Comparison of ENCODE assay signal across 8 cellular contexts in the genomic region with DNA sequence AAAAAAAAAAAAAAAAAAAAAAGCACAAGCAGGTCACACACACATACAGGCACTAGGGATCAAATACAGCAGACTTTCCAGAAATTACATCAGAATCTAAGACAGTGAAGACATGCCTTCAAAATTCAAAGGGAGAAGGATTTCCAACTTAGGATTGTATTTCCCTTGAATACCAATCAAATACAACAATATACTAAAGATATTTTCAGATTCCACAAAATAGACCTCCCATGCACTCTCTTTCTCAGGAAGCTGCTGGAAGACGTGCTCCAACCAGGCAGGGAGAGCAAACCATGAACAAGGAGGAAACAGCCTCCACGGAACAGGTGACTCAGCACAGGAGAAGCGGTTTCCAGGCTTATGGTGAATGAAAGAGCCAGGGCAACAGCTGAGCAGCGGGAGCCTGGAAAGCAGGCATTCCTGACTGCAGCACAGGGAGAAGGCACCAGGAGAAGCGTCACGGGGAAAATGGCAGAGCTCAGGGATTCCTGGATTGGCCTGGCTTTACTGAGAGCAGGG. TPM values are rescaled to one million over a fixed set of nuclear protein-coding genes. Genes with fewer than 3 reads are reported as not detected.
DNase-seq lines count a peak whose midpoint lies in the region; ATAC-seq and TF ChIP-seq lines count a peak whose summit lies in the region.

No MANE protein-coding gene starts in this region.

- H3K36me3 ChIP-seq in fibroblast of lung (ENCODE audit: control insufficient read depth, insufficient read depth, low read length), result peaks cover 12% of the 10 kb centered on the region
- peaks cover 28% of the 10 kb centered on the region for H3K36me3 ChIP-seq in right atrium auricular region

- H3K79me2 ChIP-seq in fibroblast of lung (ENCODE audit: control insufficient read depth, insufficient read depth, low read length), result no peaks in the 10 kb centered on the region

- no peak overlapping the region for H3K4me3 ChIP-seq in fibroblast of lung (replicated peaks in 1 of 4; ENCODE audit: control extremely low read depth in 1 of 4, insufficient read depth in 1 of 4, low read depth in 3 of 4, low read length in 4 of 4)
- no peak overlapping the region for H3K4me3 ChIP-seq in right atrium auricular region

- H4K20me1 ChIP-seq in fibroblast of lung (ENCODE audit: control insufficient read depth, extremely low read depth, insufficient read depth, low read length), result no peaks in the 10 kb centered on the region

- H3K27me3 ChIP-seq in fibroblast of lung (ENCODE audit: control insufficient read depth, insufficient read depth, low read length) (no peaks in the 10 kb centered on the region), right atrium auricular region (no peaks in the 10 kb centered on the region)

- H3K9me3 ChIP-seq in fibroblast of lung (ENCODE audit: control insufficient read depth, insufficient read depth, low read depth, low read length) (no peaks in the 10 kb centered on the region), right atrium auricular region (no peaks in the 10 kb centered on the region)

- intact Hi-C loops in posterior cingulate gyrus (cut with DNase I), result no loop called here

- no peak for TF ChIP-seq CTCF in fibroblast of lung (conservative IDR thresholded peaks at IDR 0.05 in 1 of 2, IDR thresholded peaks at IDR 0.05 in 1 of 2; ENCODE audit: low read depth in 1 of 2, low read length in 2 of 2)
- no peak for TF ChIP-seq CTCF in right atrium auricular region (IDR thresholded peaks at IDR 0.05)

- no peak overlapping the region for H2AFZ ChIP-seq in fibroblast of lung (ENCODE audit: low read length)

- in situ Hi-C loops in G401 (cut with HindIII; ENCODE audit: low sequenced_read_pairs), result no loop called here

- H3K4me1 ChIP-seq in fibroblast of lung (ENCODE audit: control insufficient read depth, extremely low read depth, insufficient read depth, low read length) (peaks cover 32% of the 10 kb centered on the region), right atrium auricular region (peaks cover 0 to 61% of the 10 kb centered on the region in 2 donors)

- H3K4me2 ChIP-seq in fibroblast of lung (ENCODE audit: extremely low read depth, insufficient read depth, low read length), result no peak overlapping the region

- peak overlapping the region; percentile 92 for H3K27ac ChIP-seq in fibroblast of lung (ENCODE audit: insufficient read depth, low read length)
- no peak overlapping the region for H3K27ac ChIP-seq in right atrium auricular region

- H3K9ac ChIP-seq in fibroblast of lung (ENCODE audit: insufficient read depth, low read length), result no peak overlapping the region

- peak; percentile 86 for DNase-seq in G401 (ENCODE audit: low spot score)
- DNase-seq in RKO (ENCODE audit: low spot score), result peak; percentile 33
- peak; percentile 77 to 96 for DNase-seq in fibroblast of lung (ENCODE audit: low read depth in 2 of 2)
- DNase-seq in posterior cingulate gyrus, result peak in 7 of 10 donors; percentile 46 to 94 (median 80)
- DNase-seq in stimulated activated naive CD4-positive, alpha-beta T cell treated with Interleukin-2 at 50 U/mL for 16 hours (lab: John Stamatoyannopoulos, UW), result no peak
- no peak for DNase-seq in right atrium auricular region (ENCODE audit: low spot score)

- ATAC-seq in HG03457 (IDR thresholded peaks at IDR 0.05; ENCODE audit: unreplicated experiment), result no peak
- ATAC-seq in GM21515 (IDR thresholded peaks at IDR 0.05; ENCODE audit: unreplicated experiment), result no peak

RNA-seq across cellular contexts. Expression of a gene that starts 32.0 kb away (rescaled TPM):
- total RNA-seq in G401 (2014; rRNA removed; shearing (Covaris generic)), result 16.2 and 20.5 TPM in 2 replicates
- total RNA-seq in fibroblast of lung, result 19.5 and 28.2 TPM in 2 replicates
- 37.2 and 40.3 TPM in 2 replicates for polyA plus RNA-seq in fibroblast of lung
- 55.8 and 60.3 TPM in 2 replicates for polyA plus RNA-seq in fibroblast of lung (2012)
- polyA minus RNA-seq in fibroblast of lung (ENCODE audit: low replicate concordance), result 82.2 and 114 TPM in 2 replicates
- total RNA-seq in right atrium auricular region, result 10 to 100 TPM; 51.2 to 76.1 TPM

RNA-seq across cellular contexts. Expression of a gene that starts 39.0 kb away (rescaled TPM):
- 10.5 and 11.9 TPM in 2 replicates for total RNA-seq in G401 (2014; rRNA removed; shearing (Covaris generic))
- total RNA-seq in fibroblast of lung (20.5 and 26.3 TPM in 2 replicates), right atrium auricular region (10 to 100 TPM; 24.8 to 43.5 TPM)
- 8.8 and 18.5 TPM in 2 replicates for polyA plus RNA-seq in fibroblast of lung
- 13.1 and 24.4 TPM in 2 replicates for polyA plus RNA-seq in fibroblast of lung (2012)
- polyA minus RNA-seq in fibroblast of lung (ENCODE audit: low replicate concordance), result 4.9 and 10.7 TPM in 2 replicates

RNA-seq across cellular contexts. Expression of a gene that starts 59.2 kb away (rescaled TPM):
- total RNA-seq in G401 (2014; rRNA removed; shearing (Covaris generic)), result 11.4 TPM in 2 replicates
- 24.9 and 29.9 TPM in 2 replicates for total RNA-seq in fibroblast of lung
- polyA plus RNA-seq in fibroblast of lung, result 4.4 and 4.8 TPM in 2 replicates
- polyA plus RNA-seq in fibroblast of lung (2012), result 3.2 and 5.1 TPM in 2 replicates
- 24.8 and 39.5 TPM in 2 replicates for polyA minus RNA-seq in fibroblast of lung (ENCODE audit: low replicate concordance)
- 10 to 100 TPM in 1 of 2 donors, 1 to 10 TPM in 1; 9.0 to 15.6 TPM for total RNA-seq in right atrium auricular region

Comparison
In these comparisons a context has a peak if more than half of its experiments do, and no peak if none do; other contexts are left out.
1. DNase-seq: peak in G401 (single experiment), RKO (single experiment), fibroblast of lung (2 of 2) and posterior cingulate gyrus (7 of 10); none in stimulated activated naive CD4-positive, alpha-beta T cell treated with Interleukin-2 at 50 U/mL for 16 hours (single experiment) and right atrium auricular region (single experiment).